3 cellular contexts compared by ENCODE assay signal in genomic region chr2:47623140-47623539, GRCh38. TPM values are rescaled to one million over a fixed set of nuclear protein-coding genes. Genes with fewer than 3 reads are reported as not detected.
"Had no signal": no experiment of that assay in that cellular context is flagged by ENCODE, and none has a peak within 500 bp of the region (broad histone marks: within the 10 kb centered on the region; RNA-seq: fewer than 3 reads in every experiment).

No MANE protein-coding gene starts in this region.

RNA-seq across cellular contexts. Expression of gene KCNK12, which starts 52.4 kb away (rescaled TPM):
- total RNA-seq: GM23248, H4, HepG2 had no signal
